1 cellular context compared by ENCODE assay signal in the genomic region with DNA sequence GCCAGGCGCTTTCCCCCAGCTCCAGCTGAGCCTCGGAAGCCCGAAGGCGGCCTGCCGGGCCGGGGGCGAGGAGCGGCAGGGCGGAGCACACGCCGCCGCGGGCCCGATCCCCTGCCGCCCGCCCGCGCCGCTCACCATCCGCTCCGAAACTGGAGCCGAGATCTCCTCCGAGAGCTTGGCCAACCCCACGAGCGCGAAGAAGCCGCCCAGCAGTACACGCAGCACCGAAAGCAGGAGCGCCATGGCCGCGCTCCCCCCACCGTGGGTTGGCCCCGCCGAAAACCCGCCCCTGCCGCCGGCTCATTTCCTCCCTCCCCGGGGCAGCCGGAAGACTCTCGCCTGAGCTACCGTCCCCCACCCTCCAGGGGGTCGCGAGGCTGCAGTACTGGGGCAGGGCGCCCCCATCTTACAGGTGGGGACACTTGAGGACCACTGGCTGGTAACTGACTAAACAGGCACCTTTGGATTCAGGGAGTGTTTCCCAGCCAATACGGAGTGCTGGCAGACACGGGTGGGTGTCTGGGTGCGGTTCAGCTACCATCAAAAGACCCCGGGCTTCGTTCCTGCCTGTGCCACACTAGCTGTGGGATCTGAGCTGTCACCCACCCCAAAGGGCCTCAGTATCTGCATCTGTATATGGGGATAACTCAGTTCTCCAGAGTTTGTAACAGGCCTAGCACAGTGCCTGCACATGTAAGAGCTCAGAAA.
TF ChIP-seq lines count a peak whose summit lies in the region.

A gene (minus strand): TSS at position 285 of the 708 bp plus-strand sequence. CDS start 42 bp downstream, at position 243.

TF ChIP-seq in WTC11, 78 proteins besides CTCF, POLR2A, EP300 and RAD21 (continued from another document and continues in another):
- TF ChIP-seq, protein P1, sequence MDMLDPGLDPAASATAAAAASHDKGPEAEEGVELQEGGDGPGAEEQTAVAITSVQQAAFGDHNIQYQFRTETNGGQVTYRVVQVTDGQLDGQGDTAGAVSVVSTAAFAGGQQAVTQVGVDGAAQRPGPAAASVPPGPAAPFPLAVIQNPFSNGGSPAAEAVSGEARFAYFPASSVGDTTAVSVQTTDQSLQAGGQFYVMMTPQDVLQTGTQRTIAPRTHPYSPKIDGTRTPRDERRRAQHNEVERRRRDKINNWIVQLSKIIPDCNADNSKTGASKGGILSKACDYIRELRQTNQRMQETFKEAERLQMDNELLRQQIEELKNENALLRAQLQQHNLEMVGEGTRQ (CRISPR knock-in tag; IDR thresholded peaks at IDR 0.05), result no peak
- TF ChIP-seq ZNF396 (CRISPR knock-in tag; IDR thresholded peaks at IDR 0.05; ENCODE audit: borderline replicate concordance) (no peak; the same call in 1 of the 2 replicates), RORB (CRISPR knock-in tag; IDR thresholded peaks at IDR 0.05) (no peak), SMAD3 (CRISPR knock-in tag; IDR thresholded peaks at IDR 0.05; ENCODE audit: borderline replicate concordance) (no peak), PRRX2 (CRISPR knock-in tag; IDR thresholded peaks at IDR 0.05) (no peak), ZNF219 (CRISPR knock-in tag; IDR thresholded peaks at IDR 0.05; ENCODE audit: borderline replicate concordance) (0 out of 2 replicates have a peak, but pooled peaks have one; percentile 80), TCF7 (CRISPR knock-in tag; IDR thresholded peaks at IDR 0.05; ENCODE audit: low read depth) (no peak), FOXP1 (CRISPR knock-in tag; IDR thresholded peaks at IDR 0.05; ENCODE audit: borderline replicate concordance) (peak; percentile 55; the same call in 1 of the 2 replicates), KAT7 (CRISPR knock-in tag; IDR thresholded peaks at IDR 0.05; ENCODE audit: borderline replicate concordance) (no peak), GTF2I (CRISPR knock-in tag; conservative IDR thresholded peaks at IDR 0.05) (peak; percentile 92), ZNF671 (CRISPR knock-in tag; IDR thresholded peaks at IDR 0.05) (no peak), TEAD1 (CRISPR knock-in tag; IDR thresholded peaks at IDR 0.05) (peak; percentile 73; the same call in 1 of the 2 replicates), NR3C1 (CRISPR knock-in tag; conservative IDR thresholded peaks at IDR 0.05; ENCODE audit: low read depth) (no peak), JAZF1 (CRISPR knock-in tag; IDR thresholded peaks at IDR 0.05) (no peak), ZNF416 (CRISPR knock-in tag; IDR thresholded peaks at IDR 0.05) (no peak), ELF4 (CRISPR knock-in tag; IDR thresholded peaks at IDR 0.05; ENCODE audit: low read depth) (0 out of 2 replicates have a peak, but pooled peaks have one; percentile 19), JUN (CRISPR knock-in tag; IDR thresholded peaks at IDR 0.05) (0 out of 2 replicates have a peak, but pooled peaks have one; percentile 75), ETV6 (CRISPR knock-in tag; IDR thresholded peaks at IDR 0.05) (no peak), GRHL2 (CRISPR knock-in tag; IDR thresholded peaks at IDR 0.05; ENCODE audit: insufficient replicate concordance, severe bottlenecking) (no peak), NFYB (CRISPR knock-in tag; conservative IDR thresholded peaks at IDR 0.05; ENCODE audit: low read depth) (no peak)
- TF ChIP-seq, protein P2, sequence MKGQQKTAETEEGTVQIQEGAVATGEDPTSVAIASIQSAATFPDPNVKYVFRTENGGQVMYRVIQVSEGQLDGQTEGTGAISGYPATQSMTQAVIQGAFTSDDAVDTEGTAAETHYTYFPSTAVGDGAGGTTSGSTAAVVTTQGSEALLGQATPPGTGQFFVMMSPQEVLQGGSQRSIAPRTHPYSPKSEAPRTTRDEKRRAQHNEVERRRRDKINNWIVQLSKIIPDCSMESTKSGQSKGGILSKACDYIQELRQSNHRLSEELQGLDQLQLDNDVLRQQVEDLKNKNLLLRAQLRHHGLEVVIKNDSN (CRISPR knock-in tag; IDR thresholded peaks at IDR 0.05), result peak; percentile 19; the same call in 1 of the 2 replicates
- TF ChIP-seq, protein P3, sequence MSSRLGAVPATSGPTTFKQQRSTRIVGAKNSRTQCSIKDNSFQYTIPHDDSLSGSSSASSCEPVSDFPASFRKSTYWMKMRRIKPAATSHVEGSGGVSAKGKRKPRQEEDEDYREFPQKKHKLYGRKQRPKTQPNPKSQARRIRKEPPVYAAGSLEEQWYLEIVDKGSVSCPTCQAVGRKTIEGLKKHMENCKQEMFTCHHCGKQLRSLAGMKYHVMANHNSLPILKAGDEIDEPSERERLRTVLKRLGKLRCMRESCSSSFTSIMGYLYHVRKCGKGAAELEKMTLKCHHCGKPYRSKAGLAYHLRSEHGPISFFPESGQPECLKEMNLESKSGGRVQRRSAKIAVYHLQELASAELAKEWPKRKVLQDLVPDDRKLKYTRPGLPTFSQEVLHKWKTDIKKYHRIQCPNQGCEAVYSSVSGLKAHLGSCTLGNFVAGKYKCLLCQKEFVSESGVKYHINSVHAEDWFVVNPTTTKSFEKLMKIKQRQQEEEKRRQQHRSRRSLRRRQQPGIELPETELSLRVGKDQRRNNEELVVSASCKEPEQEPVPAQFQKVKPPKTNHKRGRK (CRISPR knock-in tag; IDR thresholded peaks at IDR 0.05; ENCODE audit: borderline replicate concordance), result no peak
- TF ChIP-seq, protein P4, sequence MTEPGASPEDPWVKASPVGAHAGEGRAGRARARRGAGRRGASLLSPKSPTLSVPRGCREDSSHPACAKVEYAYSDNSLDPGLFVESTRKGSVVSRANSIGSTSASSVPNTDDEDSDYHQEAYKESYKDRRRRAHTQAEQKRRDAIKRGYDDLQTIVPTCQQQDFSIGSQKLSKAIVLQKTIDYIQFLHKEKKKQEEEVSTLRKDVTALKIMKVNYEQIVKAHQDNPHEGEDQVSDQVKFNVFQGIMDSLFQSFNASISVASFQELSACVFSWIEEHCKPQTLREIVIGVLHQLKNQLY (CRISPR knock-in tag; IDR thresholded peaks at IDR 0.05), result no peak
- TF ChIP-seq, protein P5, sequence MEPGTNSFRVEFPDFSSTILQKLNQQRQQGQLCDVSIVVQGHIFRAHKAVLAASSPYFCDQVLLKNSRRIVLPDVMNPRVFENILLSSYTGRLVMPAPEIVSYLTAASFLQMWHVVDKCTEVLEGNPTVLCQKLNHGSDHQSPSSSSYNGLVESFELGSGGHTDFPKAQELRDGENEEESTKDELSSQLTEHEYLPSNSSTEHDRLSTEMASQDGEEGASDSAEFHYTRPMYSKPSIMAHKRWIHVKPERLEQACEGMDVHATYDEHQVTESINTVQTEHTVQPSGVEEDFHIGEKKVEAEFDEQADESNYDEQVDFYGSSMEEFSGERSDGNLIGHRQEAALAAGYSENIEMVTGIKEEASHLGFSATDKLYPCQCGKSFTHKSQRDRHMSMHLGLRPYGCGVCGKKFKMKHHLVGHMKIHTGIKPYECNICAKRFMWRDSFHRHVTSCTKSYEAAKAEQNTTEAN (CRISPR knock-in tag; IDR thresholded peaks at IDR 0.05), result no peak
- TF ChIP-seq, protein P6, sequence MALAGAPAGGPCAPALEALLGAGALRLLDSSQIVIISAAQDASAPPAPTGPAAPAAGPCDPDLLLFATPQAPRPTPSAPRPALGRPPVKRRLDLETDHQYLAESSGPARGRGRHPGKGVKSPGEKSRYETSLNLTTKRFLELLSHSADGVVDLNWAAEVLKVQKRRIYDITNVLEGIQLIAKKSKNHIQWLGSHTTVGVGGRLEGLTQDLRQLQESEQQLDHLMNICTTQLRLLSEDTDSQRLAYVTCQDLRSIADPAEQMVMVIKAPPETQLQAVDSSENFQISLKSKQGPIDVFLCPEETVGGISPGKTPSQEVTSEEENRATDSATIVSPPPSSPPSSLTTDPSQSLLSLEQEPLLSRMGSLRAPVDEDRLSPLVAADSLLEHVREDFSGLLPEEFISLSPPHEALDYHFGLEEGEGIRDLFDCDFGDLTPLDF (CRISPR knock-in tag; IDR thresholded peaks at IDR 0.05), result no peak
- TF ChIP-seq, protein P7, sequence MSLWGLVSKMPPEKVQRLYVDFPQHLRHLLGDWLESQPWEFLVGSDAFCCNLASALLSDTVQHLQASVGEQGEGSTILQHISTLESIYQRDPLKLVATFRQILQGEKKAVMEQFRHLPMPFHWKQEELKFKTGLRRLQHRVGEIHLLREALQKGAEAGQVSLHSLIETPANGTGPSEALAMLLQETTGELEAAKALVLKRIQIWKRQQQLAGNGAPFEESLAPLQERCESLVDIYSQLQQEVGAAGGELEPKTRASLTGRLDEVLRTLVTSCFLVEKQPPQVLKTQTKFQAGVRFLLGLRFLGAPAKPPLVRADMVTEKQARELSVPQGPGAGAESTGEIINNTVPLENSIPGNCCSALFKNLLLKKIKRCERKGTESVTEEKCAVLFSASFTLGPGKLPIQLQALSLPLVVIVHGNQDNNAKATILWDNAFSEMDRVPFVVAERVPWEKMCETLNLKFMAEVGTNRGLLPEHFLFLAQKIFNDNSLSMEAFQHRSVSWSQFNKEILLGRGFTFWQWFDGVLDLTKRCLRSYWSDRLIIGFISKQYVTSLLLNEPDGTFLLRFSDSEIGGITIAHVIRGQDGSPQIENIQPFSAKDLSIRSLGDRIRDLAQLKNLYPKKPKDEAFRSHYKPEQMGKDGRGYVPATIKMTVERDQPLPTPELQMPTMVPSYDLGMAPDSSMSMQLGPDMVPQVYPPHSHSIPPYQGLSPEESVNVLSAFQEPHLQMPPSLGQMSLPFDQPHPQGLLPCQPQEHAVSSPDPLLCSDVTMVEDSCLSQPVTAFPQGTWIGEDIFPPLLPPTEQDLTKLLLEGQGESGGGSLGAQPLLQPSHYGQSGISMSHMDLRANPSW (CRISPR knock-in tag; conservative IDR thresholded peaks at IDR 0.05; ENCODE audit: low read depth), result no peak
- TF ChIP-seq, protein P8, sequence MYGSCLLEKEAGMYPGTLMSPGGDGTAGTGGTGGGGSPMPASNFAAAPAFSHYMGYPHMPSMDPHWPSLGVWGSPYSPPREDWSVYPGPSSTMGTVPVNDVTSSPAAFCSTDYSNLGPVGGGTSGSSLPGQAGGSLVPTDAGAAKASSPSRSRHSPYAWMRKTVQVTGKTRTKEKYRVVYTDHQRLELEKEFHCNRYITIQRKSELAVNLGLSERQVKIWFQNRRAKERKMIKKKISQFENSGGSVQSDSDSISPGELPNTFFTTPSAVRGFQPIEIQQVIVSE (CRISPR knock-in tag; IDR thresholded peaks at IDR 0.05; ENCODE audit: borderline replicate concordance), result no peak
- TF ChIP-seq, protein P9, sequence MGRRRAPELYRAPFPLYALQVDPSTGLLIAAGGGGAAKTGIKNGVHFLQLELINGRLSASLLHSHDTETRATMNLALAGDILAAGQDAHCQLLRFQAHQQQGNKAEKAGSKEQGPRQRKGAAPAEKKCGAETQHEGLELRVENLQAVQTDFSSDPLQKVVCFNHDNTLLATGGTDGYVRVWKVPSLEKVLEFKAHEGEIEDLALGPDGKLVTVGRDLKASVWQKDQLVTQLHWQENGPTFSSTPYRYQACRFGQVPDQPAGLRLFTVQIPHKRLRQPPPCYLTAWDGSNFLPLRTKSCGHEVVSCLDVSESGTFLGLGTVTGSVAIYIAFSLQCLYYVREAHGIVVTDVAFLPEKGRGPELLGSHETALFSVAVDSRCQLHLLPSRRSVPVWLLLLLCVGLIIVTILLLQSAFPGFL (CRISPR knock-in tag; IDR thresholded peaks at IDR 0.05; ENCODE audit: borderline replicate concordance), result no peak
- TF ChIP-seq, protein P10, sequence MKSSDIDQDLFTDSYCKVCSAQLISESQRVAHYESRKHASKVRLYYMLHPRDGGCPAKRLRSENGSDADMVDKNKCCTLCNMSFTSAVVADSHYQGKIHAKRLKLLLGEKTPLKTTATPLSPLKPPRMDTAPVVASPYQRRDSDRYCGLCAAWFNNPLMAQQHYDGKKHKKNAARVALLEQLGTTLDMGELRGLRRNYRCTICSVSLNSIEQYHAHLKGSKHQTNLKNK (CRISPR knock-in tag; IDR thresholded peaks at IDR 0.05), result no peak
- TF ChIP-seq, protein P11, sequence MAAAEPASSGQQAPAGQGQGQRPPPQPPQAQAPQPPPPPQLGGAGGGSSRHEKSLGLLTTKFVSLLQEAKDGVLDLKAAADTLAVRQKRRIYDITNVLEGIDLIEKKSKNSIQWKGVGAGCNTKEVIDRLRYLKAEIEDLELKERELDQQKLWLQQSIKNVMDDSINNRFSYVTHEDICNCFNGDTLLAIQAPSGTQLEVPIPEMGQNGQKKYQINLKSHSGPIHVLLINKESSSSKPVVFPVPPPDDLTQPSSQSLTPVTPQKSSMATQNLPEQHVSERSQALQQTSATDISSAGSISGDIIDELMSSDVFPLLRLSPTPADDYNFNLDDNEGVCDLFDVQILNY (CRISPR knock-in tag; IDR thresholded peaks at IDR 0.05), result peak; percentile 58; the same call in 1 of the 2 replicates
- TF ChIP-seq, protein P12, sequence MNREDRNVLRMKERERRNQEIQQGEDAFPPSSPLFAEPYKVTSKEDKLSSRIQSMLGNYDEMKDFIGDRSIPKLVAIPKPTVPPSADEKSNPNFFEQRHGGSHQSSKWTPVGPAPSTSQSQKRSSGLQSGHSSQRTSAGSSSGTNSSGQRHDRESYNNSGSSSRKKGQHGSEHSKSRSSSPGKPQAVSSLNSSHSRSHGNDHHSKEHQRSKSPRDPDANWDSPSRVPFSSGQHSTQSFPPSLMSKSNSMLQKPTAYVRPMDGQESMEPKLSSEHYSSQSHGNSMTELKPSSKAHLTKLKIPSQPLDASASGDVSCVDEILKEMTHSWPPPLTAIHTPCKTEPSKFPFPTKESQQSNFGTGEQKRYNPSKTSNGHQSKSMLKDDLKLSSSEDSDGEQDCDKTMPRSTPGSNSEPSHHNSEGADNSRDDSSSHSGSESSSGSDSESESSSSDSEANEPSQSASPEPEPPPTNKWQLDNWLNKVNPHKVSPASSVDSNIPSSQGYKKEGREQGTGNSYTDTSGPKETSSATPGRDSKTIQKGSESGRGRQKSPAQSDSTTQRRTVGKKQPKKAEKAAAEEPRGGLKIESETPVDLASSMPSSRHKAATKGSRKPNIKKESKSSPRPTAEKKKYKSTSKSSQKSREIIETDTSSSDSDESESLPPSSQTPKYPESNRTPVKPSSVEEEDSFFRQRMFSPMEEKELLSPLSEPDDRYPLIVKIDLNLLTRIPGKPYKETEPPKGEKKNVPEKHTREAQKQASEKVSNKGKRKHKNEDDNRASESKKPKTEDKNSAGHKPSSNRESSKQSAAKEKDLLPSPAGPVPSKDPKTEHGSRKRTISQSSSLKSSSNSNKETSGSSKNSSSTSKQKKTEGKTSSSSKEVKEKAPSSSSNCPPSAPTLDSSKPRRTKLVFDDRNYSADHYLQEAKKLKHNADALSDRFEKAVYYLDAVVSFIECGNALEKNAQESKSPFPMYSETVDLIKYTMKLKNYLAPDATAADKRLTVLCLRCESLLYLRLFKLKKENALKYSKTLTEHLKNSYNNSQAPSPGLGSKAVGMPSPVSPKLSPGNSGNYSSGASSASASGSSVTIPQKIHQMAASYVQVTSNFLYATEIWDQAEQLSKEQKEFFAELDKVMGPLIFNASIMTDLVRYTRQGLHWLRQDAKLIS (CRISPR knock-in tag; IDR thresholded peaks at IDR 0.05; ENCODE audit: borderline replicate concordance), result no peak
- TF ChIP-seq, protein P13, sequence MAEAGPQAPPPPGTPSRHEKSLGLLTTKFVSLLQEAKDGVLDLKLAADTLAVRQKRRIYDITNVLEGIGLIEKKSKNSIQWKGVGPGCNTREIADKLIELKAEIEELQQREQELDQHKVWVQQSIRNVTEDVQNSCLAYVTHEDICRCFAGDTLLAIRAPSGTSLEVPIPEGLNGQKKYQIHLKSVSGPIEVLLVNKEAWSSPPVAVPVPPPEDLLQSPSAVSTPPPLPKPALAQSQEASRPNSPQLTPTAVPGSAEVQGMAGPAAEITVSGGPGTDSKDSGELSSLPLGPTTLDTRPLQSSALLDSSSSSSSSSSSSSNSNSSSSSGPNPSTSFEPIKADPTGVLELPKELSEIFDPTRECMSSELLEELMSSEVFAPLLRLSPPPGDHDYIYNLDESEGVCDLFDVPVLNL (CRISPR knock-in tag; IDR thresholded peaks at IDR 0.05; ENCODE audit: borderline replicate concordance, low read depth), result no peak
